1 cellular context compared by ENCODE assay signal in the genomic region with DNA sequence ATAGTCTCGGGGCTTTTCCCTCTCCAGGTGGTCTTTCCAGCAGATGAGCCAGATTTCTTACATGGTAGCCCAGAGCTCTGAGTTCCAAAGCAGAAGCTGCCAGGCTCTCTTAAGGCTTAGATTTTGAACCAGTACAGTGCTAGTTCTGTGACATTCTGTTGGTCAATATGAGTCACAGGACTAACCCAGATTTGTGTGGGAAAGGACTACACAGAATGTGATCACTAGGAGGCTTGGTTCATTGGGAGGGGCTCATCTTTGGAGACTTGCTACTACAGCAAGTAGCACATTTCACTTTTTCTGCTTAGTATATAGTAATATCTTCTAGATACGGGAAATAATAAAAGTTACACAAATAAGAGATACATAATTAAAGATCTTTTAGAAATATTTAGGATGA.
TF ChIP-seq lines count a peak whose summit lies in the region.

No MANE protein-coding gene starts in this region.

TF ChIP-seq in WTC11, 78 proteins besides CTCF, POLR2A, EP300 and RAD21:
- TF ChIP-seq GTF2I (CRISPR knock-in tag; conservative IDR thresholded peaks at IDR 0.05) (no peak), ZNF263 (CRISPR knock-in tag; IDR thresholded peaks at IDR 0.05; ENCODE audit: low read depth) (no peak), ZNF232 (CRISPR knock-in tag; IDR thresholded peaks at IDR 0.05) (no peak), NFYB (CRISPR knock-in tag; conservative IDR thresholded peaks at IDR 0.05; ENCODE audit: low read depth) (no peak), RELA (CRISPR knock-in tag; IDR thresholded peaks at IDR 0.05; ENCODE audit: borderline replicate concordance) (no peak)
- TF ChIP-seq, protein P1, sequence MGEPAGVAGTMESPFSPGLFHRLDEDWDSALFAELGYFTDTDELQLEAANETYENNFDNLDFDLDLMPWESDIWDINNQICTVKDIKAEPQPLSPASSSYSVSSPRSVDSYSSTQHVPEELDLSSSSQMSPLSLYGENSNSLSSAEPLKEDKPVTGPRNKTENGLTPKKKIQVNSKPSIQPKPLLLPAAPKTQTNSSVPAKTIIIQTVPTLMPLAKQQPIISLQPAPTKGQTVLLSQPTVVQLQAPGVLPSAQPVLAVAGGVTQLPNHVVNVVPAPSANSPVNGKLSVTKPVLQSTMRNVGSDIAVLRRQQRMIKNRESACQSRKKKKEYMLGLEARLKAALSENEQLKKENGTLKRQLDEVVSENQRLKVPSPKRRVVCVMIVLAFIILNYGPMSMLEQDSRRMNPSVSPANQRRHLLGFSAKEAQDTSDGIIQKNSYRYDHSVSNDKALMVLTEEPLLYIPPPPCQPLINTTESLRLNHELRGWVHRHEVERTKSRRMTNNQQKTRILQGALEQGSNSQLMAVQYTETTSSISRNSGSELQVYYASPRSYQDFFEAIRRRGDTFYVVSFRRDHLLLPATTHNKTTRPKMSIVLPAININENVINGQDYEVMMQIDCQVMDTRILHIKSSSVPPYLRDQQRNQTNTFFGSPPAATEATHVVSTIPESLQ (CRISPR knock-in tag; IDR thresholded peaks at IDR 0.05) = no peak
- TF ChIP-seq, protein P2, sequence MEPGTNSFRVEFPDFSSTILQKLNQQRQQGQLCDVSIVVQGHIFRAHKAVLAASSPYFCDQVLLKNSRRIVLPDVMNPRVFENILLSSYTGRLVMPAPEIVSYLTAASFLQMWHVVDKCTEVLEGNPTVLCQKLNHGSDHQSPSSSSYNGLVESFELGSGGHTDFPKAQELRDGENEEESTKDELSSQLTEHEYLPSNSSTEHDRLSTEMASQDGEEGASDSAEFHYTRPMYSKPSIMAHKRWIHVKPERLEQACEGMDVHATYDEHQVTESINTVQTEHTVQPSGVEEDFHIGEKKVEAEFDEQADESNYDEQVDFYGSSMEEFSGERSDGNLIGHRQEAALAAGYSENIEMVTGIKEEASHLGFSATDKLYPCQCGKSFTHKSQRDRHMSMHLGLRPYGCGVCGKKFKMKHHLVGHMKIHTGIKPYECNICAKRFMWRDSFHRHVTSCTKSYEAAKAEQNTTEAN (CRISPR knock-in tag; IDR thresholded peaks at IDR 0.05) = no peak
- TF ChIP-seq, protein P3, sequence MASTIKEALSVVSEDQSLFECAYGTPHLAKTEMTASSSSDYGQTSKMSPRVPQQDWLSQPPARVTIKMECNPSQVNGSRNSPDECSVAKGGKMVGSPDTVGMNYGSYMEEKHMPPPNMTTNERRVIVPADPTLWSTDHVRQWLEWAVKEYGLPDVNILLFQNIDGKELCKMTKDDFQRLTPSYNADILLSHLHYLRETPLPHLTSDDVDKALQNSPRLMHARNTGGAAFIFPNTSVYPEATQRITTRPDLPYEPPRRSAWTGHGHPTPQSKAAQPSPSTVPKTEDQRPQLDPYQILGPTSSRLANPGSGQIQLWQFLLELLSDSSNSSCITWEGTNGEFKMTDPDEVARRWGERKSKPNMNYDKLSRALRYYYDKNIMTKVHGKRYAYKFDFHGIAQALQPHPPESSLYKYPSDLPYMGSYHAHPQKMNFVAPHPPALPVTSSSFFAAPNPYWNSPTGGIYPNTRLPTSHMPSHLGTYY (CRISPR knock-in tag; IDR thresholded peaks at IDR 0.05) = no peak
- TF ChIP-seq, protein P4, sequence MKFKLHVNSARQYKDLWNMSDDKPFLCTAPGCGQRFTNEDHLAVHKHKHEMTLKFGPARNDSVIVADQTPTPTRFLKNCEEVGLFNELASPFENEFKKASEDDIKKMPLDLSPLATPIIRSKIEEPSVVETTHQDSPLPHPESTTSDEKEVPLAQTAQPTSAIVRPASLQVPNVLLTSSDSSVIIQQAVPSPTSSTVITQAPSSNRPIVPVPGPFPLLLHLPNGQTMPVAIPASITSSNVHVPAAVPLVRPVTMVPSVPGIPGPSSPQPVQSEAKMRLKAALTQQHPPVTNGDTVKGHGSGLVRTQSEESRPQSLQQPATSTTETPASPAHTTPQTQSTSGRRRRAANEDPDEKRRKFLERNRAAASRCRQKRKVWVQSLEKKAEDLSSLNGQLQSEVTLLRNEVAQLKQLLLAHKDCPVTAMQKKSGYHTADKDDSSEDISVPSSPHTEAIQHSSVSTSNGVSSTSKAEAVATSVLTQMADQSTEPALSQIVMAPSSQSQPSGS (CRISPR knock-in tag; IDR thresholded peaks at IDR 0.05; ENCODE audit: borderline replicate concordance, low read depth) = no peak
- TF ChIP-seq, protein P5, sequence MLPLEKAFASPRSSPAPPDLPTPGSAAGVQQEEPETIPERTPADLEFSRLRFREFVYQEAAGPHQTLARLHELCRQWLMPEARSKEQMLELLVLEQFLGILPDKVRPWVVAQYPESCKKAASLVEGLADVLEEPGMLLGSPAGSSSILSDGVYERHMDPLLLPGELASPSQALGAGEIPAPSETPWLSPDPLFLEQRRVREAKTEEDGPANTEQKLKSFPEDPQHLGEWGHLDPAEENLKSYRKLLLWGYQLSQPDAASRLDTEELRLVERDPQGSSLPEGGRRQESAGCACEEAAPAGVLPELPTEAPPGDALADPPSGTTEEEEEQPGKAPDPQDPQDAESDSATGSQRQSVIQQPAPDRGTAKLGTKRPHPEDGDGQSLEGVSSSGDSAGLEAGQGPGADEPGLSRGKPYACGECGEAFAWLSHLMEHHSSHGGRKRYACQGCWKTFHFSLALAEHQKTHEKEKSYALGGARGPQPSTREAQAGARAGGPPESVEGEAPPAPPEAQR (CRISPR knock-in tag; IDR thresholded peaks at IDR 0.05) = no peak
- TF ChIP-seq, protein P6, sequence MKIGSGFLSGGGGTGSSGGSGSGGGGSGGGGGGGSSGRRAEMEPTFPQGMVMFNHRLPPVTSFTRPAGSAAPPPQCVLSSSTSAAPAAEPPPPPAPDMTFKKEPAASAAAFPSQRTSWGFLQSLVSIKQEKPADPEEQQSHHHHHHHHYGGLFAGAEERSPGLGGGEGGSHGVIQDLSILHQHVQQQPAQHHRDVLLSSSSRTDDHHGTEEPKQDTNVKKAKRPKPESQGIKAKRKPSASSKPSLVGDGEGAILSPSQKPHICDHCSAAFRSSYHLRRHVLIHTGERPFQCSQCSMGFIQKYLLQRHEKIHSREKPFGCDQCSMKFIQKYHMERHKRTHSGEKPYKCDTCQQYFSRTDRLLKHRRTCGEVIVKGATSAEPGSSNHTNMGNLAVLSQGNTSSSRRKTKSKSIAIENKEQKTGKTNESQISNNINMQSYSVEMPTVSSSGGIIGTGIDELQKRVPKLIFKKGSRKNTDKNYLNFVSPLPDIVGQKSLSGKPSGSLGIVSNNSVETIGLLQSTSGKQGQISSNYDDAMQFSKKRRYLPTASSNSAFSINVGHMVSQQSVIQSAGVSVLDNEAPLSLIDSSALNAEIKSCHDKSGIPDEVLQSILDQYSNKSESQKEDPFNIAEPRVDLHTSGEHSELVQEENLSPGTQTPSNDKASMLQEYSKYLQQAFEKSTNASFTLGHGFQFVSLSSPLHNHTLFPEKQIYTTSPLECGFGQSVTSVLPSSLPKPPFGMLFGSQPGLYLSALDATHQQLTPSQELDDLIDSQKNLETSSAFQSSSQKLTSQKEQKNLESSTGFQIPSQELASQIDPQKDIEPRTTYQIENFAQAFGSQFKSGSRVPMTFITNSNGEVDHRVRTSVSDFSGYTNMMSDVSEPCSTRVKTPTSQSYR (CRISPR knock-in tag; IDR thresholded peaks at IDR 0.05) = no peak
- TF ChIP-seq, protein P7, sequence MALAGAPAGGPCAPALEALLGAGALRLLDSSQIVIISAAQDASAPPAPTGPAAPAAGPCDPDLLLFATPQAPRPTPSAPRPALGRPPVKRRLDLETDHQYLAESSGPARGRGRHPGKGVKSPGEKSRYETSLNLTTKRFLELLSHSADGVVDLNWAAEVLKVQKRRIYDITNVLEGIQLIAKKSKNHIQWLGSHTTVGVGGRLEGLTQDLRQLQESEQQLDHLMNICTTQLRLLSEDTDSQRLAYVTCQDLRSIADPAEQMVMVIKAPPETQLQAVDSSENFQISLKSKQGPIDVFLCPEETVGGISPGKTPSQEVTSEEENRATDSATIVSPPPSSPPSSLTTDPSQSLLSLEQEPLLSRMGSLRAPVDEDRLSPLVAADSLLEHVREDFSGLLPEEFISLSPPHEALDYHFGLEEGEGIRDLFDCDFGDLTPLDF (CRISPR knock-in tag; IDR thresholded peaks at IDR 0.05) = no peak
